Comparison of ENCODE assay signal across 8 cellular contexts in the genomic region with DNA sequence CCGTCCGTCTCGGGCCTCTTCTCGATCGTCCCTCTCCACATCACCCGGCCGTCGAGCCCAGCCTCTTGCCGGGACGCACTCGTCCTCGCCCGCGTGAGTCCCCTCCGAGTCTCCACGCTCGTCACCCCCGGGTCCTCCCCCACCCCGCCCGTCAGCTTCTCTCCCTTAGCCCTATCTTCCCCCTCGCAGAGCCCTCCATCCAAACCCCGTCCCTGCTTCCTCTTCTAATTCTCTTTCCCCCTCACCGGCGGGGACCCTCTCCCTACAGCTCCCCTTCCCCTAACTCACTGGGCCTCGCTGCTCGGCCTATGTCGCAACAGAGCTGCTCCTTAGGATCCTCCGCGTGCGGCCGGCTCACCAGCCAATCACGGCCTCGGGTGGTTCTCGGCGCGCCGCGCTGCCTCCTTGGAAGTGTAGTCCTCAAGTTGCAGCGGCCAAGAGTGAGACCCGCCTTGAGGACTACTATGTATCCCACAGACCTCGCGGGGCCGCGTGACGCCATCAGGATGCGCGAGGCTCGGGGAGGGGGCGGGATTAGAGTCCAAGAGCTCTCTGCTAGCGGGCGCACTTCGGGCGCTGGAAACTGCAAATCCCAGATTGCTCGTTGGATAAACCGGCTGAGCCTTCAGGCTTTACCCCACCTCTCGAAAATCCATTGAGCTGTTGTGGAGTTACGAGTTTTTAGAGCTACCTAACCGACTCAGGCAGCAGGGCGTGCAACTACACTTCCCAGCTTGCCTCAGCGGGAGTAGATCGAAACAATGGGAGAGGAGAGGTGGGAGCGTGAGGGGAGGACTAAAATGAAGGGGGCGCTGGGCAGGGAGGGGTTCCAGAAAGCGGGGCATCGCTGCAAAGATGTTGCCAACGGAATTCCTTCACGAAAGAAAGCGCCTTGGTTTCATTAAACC. TPM values are rescaled to one million over a fixed set of nuclear protein-coding genes. Genes with fewer than 3 reads are reported as not detected.
DNase-seq lines count a peak whose midpoint lies in the region; ATAC-seq, FAIRE-seq and TF ChIP-seq lines count a peak whose summit lies in the region.

A gene (minus strand): TSS at position 331 of the 908 bp plus-strand sequence. CDS start 747 bp downstream, outside the sequence.

- H3K4me3 ChIP-seq in astrocyte of the cerebellum (ENCODE audit: low read depth, low read length), result peak within 1 kb of the TSS; percentile 84

- TF ChIP-seq CTCF in astrocyte of the cerebellum (IDR thresholded peaks at IDR 0.05; ENCODE audit: low read depth, low read length, missing control alignments), result no peak

- peak; percentile 100 for ATAC-seq in HG02981 (IDR thresholded peaks at IDR 0.05; ENCODE audit: unreplicated experiment)

- in situ Hi-C loops in astrocyte of the cerebellum (cut with HindIII; ENCODE audit: low sequenced_read_pairs), result no loop called here

- DNase-seq in GM18507 (ENCODE audit: extremely low spot score, insufficient read length, low read depth) (peak; percentile 95), NCI-H2029 treated with DMSO at 0.1 percent for 48 hours (lab: John Stamatoyannopoulos, UW) (peak; percentile 97), T-helper 9 cell (peak; percentile 98), astrocyte of the cerebellum (ENCODE audit: low read depth) (peak; percentile 98), hepatic stellate cell (ENCODE audit: low spot score) (peak; percentile 99), renal cortical epithelial cell (ENCODE audit: low read depth) (peak; percentile 96), cortex of kidney (lab: John Stamatoyannopoulos, UW) (no peak)

- FAIRE-seq in GM18507 (lab: Jason Lieb, UNC), result peak; percentile 93

RNA-seq across cellular contexts. Expression of the gene that starts here (rescaled TPM):
- 80.6 and 82.7 TPM in 2 replicates for total RNA-seq in renal cortical epithelial cell
